Comparison of ENCODE assay signal across 23 cellular contexts in the genomic region with DNA sequence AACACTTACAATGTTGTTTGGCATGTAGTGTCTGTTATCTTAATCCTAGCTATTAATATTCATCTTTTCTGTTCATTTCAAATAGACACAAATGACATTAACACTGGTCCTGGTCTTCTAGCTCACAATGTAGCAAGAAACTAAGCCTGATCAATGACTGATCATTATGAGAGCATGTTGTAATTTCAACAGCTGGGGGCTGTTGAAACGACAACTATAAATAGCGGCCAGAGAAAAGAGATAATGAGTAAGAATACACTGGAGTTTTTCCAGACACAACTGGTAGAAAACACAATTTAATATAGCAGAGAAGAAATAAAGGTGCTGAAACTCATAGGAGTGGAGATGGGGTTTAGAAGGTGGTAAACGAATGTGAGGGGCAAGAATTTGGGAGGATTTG.
"Had no signal": no experiment of that assay in that cellular context is flagged by ENCODE, and none has a peak within 500 bp of the region (broad histone marks: within the 10 kb centered on the region; RNA-seq: fewer than 3 reads in every experiment).

No MANE protein-coding gene starts in this region.

- H3K27me3 ChIP-seq: colonic mucosa, esophagus muscularis mucosa, gastrocnemius medialis, gastroesophageal sphincter, heart right ventricle had no signal

- H3K9me3 ChIP-seq: colonic mucosa, esophagus muscularis mucosa, esophagus squamous epithelium, gastrocnemius medialis, gastroesophageal sphincter, heart right ventricle had no signal

- H3K27ac ChIP-seq: colonic mucosa, coronary artery, dorsolateral prefrontal cortex, epithelial cell of prostate, esophagus muscularis mucosa, esophagus squamous epithelium, foreskin keratinocyte, gastrocnemius medialis, gastroesophageal sphincter, heart right ventricle had no signal

- H3K36me3 ChIP-seq: colonic mucosa, esophagus muscularis mucosa, esophagus squamous epithelium, gastrocnemius medialis, gastroesophageal sphincter, heart right ventricle had no signal

- ATAC-seq: effector memory CD8-positive, alpha-beta T cell; esophagus mucosa; foreskin keratinocyte; gastrocnemius medialis; gastroesophageal sphincter; heart right ventricle had no signal

- DNase-seq: colonic mucosa; cortex of kidney; dermis blood vessel endothelial cell; dorsolateral prefrontal cortex; effector CD4-positive, alpha-beta T cell; effector CD8-positive, alpha-beta T cell; effector memory CD4-positive, alpha-beta T cell; effector memory CD8-positive, alpha-beta T cell; endodermal cell; erythroblast; esophagus squamous epithelium; foreskin fibroblast; foreskin keratinocyte; foreskin melanocyte; gastrocnemius medialis; glutamatergic neuron; head of caudate nucleus; heart right ventricle had no signal

- H3K4me1 ChIP-seq: colonic mucosa, esophagus squamous epithelium, foreskin keratinocyte had no signal

- H3K4me3 ChIP-seq: colonic mucosa, coronary artery, dorsolateral prefrontal cortex, esophagus muscularis mucosa, esophagus squamous epithelium, gastrocnemius medialis, gastroesophageal sphincter, heart right ventricle had no signal
